ENCODE assay signal across 26 cellular contexts in genomic region chr4:158622251-158622650, GRCh38. TPM values are rescaled to one million over a fixed set of nuclear protein-coding genes. Genes with fewer than 3 reads are reported as not detected.
DNase-seq lines count a peak whose midpoint lies in the region; ATAC-seq and TF ChIP-seq lines count a peak whose summit lies in the region.
"Had no signal": no experiment of that assay in that cellular context is flagged by ENCODE, and none has a peak within 500 bp of the region (broad histone marks: within the 10 kb centered on the region; RNA-seq: fewer than 3 reads in every experiment).

No MANE protein-coding gene starts in this region.

- 83 to 93% (median 89%) methylated on average over 3 of the region's 3 CpGs for WGBS in heart left ventricle, 4 donors

- CTCF ChIA-PET in GM10248 (lab: Yijun Ruan, JAX): no interaction called here

- no peak overlapping the region for H3K27ac ChIP-seq in heart left ventricle
- H3K27ac ChIP-seq: BLaER1, HL-60, PC-9, SJSA1 had no signal

- no peaks in the 10 kb centered on the region for H3K27me3 ChIP-seq in heart left ventricle
- H3K27me3 ChIP-seq: BLaER1 had no signal

- peaks cover 0 to 14% (median 0%) of the 10 kb centered on the region in 12 donors for H3K4me1 ChIP-seq in heart left ventricle
- H3K4me1 ChIP-seq: BLaER1, SJSA1 had no signal

- intact Hi-C loops in heart left ventricle (cut with DNase I): loop anchor here in 8 of 10 donors (2.0 to 10.0 kb wide), 6 partner anchors 125 to 630 kb away; no protein-coding TSS in a partner anchor

- ATAC-seq in HG03460 (IDR thresholded peaks at IDR 0.05; ENCODE audit: unreplicated experiment) (no peak), heart left ventricle (no peak)
- ATAC-seq: Right ventricle myocardium inferior had no signal

- DNase-seq in EL: peak; percentile 33
- DNase-seq in NCI-H226: peak; percentile 29
- DNase-seq in choroid plexus epithelial cell (ENCODE audit: low read depth): peak; percentile 4
- peak; percentile 14 for DNase-seq in iris pigment epithelial cell (ENCODE audit: low read depth)
- DNase-seq in GM10248 (ENCODE audit: extremely low spot score): no peak
- no peak for DNase-seq in heart left ventricle
- DNase-seq: CD4-positive, CD25-positive, alpha-beta regulatory T cell; DMS153; DND-41; HCEC 1CT; Karpas-422; NCI-H1092 treated with DMSO at 0.1 percent for 48 hours; NCI-H1436 treated with DMSO at 0.1 percent for 48 hours; NCI-H1930; NCI-H2107; NCI-H446; NCI-H524 treated with DMSO at 0.1 percent for 48 hours; NCI-H82; NK-92 treated with Interleukin-12 subunit alpha and Interleukin-12 subunit beta, amount 100 ng/mL, for 24 hours; PC-9 had no signal

- no peak for TF ChIP-seq CTCF in choroid plexus epithelial cell (conservative IDR thresholded peaks at IDR 0.05; ENCODE audit: low read depth, low read length)
- no peak for TF ChIP-seq CTCF in GM10248 (IDR thresholded peaks at IDR 0.05; ENCODE audit: control extremely low read depth, extremely low read depth, low read depth, missing control alignments)
- no peak for TF ChIP-seq CTCF in heart left ventricle (IDR thresholded peaks at IDR 0.05)

- no peaks in the 10 kb centered on the region for H3K36me3 ChIP-seq in heart left ventricle
- H3K36me3 ChIP-seq: BLaER1, SJSA1 had no signal

- peaks cover 0 to 7% (median 0%) of the 10 kb centered on the region in 12 donors for H3K9me3 ChIP-seq in heart left ventricle
- H3K9me3 ChIP-seq: BLaER1, SJSA1 had no signal

- no peak for TF ChIP-seq POLR2A in heart left ventricle (IDR thresholded peaks at IDR 0.05)

- POLR2A ChIA-PET in GM10248 (lab: Yijun Ruan, JAX): no interaction called here

- no peak overlapping the region for H3K4me3 ChIP-seq in choroid plexus epithelial cell (ENCODE audit: low read depth, low read length)
- H3K4me3 ChIP-seq in heart left ventricle: no peak overlapping the region
- H3K4me3 ChIP-seq: BLaER1, GM12878, PC-9, SJSA1 had no signal

RNA-seq across cellular contexts. Expression of gene C4orf46, which starts 49.4 kb away (rescaled TPM):
- total RNA-seq in heart left ventricle: 1 to 10 TPM; 2.0 to 8.1 (median 4.5) TPM
- polyA plus RNA-seq in heart left ventricle: 1 to 10 TPM; 2.4 to 2.8 TPM

RNA-seq across cellular contexts. Expression of gene ETFDH, which starts 49.8 kb away (rescaled TPM):
- 100 to 1,000 TPM; 116 to 289 (median 221) TPM for total RNA-seq in heart left ventricle
- 100 to 1,000 TPM in 1 of 2 donors, 10 to 100 TPM in 1; 56.1 to 259 TPM for polyA plus RNA-seq in heart left ventricle

Comparison
In these comparisons a context has a peak if more than half of its experiments do, and no peak if none do; other contexts are left out.
1. DNase-seq: peak in EL (single experiment), NCI-H226 (single experiment), choroid plexus epithelial cell (single experiment) and iris pigment epithelial cell (single experiment); none in GM10248 (single experiment) and heart left ventricle (0 of 5).